Comparison of ENCODE assay signal across 12 cellular contexts in genomic region chr6:43807228-43808061, GRCh38. TPM values are rescaled to one million over a fixed set of nuclear protein-coding genes. Genes with fewer than 3 reads are reported as not detected.
DNase-seq lines count a peak whose midpoint lies in the region; ATAC-seq, FAIRE-seq and TF ChIP-seq lines count a peak whose summit lies in the region.
"Had no signal": no experiment of that assay in that cellular context is flagged by ENCODE, and none has a peak within 500 bp of the region (broad histone marks: within the 10 kb centered on the region; RNA-seq: fewer than 3 reads in every experiment).

No MANE protein-coding gene starts in this region.

- intact Hi-C loops in pancreas (cut with DNase I) = no loop called here

- no peaks in the 10 kb centered on the region for H3K36me3 Mint-ChIP-seq in activated T-cell treated with anti-CD3 and anti-CD28 coated beads, Interleukin-2, amount 50 U/mL, for 4 hours (ENCODE audit: insufficient read depth)

- no peaks in the 10 kb centered on the region for H3K9me3 ChIP-seq in pancreas
- H3K9me3 ChIP-seq: HAP-1 had no signal

- TF ChIP-seq CTCF in pancreas (IDR thresholded peaks at IDR 0.05) = no peak

- no peak for FAIRE-seq in pancreas (lab: Jason Lieb, UNC)
- FAIRE-seq: colon had no signal

- H3K4me3 Mint-ChIP-seq in activated T-cell treated with anti-CD3 and anti-CD28 coated beads, Interleukin-2, amount 50 U/mL, for 4 hours = no peak overlapping the region

- H3K36me3 ChIP-seq in pancreas = no peaks in the 10 kb centered on the region
- H3K36me3 ChIP-seq: HAP-1 had no signal

- H3K4me1 Mint-ChIP-seq in activated T-cell treated with anti-CD3 and anti-CD28 coated beads, Interleukin-2, amount 50 U/mL, for 4 hours (ENCODE audit: low read depth) = peaks cover 2% of the 10 kb centered on the region

- no peaks in the 10 kb centered on the region for H3K27me3 ChIP-seq in pancreas

- H3K27ac ChIP-seq in pancreas = peak overlapping the region in 3 of 4 donors; percentile 77 to 86 (median 84)

- no peaks in the 10 kb centered on the region for H3K9me3 Mint-ChIP-seq in activated T-cell treated with anti-CD3 and anti-CD28 coated beads, Interleukin-2, amount 50 U/mL, for 4 hours

- H3K27me3 Mint-ChIP-seq in activated T-cell treated with anti-CD3 and anti-CD28 coated beads, Interleukin-2, amount 50 U/mL, for 4 hours (ENCODE audit: low read depth) = no peaks in the 10 kb centered on the region

- H3K4me3 ChIP-seq in pancreas = no peak overlapping the region
- H3K4me3 ChIP-seq: HAP-1 had no signal

- DNase-seq in EH (ENCODE audit: low read depth) (peak; percentile 32), NCI-H526 treated with DMSO at 0.1 percent for 48 hours (lab: John Stamatoyannopoulos, UW) (peak; percentile 66), pancreas (peak in 2 of 6 donors; percentile 45 to 62), nucleus accumbens (lab: John Stamatoyannopoulos, UW) (no peak)
- DNase-seq in activated T-cell treated with anti-CD3 and anti-CD28 coated beads, Interleukin-2, amount 50 U/mL, for 4 hours = no peak
- DNase-seq: EL, NCI-H187 had no signal

- 35 to 39% methylated on average over 11 of the region's 11 CpGs for WGBS in pancreas, 2 donors

- ATAC-seq in esophagus mucosa (peak; percentile 22), pancreas (peak; percentile 10 to 18 (median 13)), GM18873 (IDR thresholded peaks at IDR 0.05; ENCODE audit: low FRiP score, unreplicated experiment) (no peak), GM19324 (IDR thresholded peaks at IDR 0.05; ENCODE audit: low FRiP score, unreplicated experiment) (no peak)
- ATAC-seq in activated T-cell treated with anti-CD3 and anti-CD28 coated beads, Interleukin-2, amount 50 U/mL, for 4 hours = no peak

- H3K4me1 ChIP-seq in pancreas = peaks cover 49 to 71% (median 60%) of the 10 kb centered on the region in 3 donors
- H3K4me1 ChIP-seq: HAP-1 had no signal

RNA-seq across cellular contexts. Expression of gene VEGFA, which starts 37.4 kb away (rescaled TPM):
- total RNA-seq in esophagus mucosa (129 TPM), pancreas (100 to 1,000 TPM in 1 of 6 donors, 10 to 100 TPM in 5; 55.2 to 127 (median 90.0) TPM)
- 100 to 1,000 TPM; 158 to 206 TPM for polyA plus RNA-seq in pancreas
- 10 to 100 TPM; 28.9 to 44.6 (median 31.8) TPM for total RNA-seq in activated T-cell treated with anti-CD3 and anti-CD28 coated beads, Interleukin-2, amount 50 U/mL, for 4 hours

Comparison
In these comparisons a context has a peak if more than half of its experiments do, and no peak if none do; other contexts are left out.
1. DNase-seq: peak in EH (single experiment) and NCI-H526 treated with DMSO at 0.1 percent for 48 hours (single experiment); none in nucleus accumbens (0 of 56) and activated T-cell treated with anti-CD3 and anti-CD28 coated beads, Interleukin-2, amount 50 U/mL, for 4 hours (single experiment).
2. ATAC-seq: peak in esophagus mucosa (single experiment) and pancreas (4 of 4); none in GM18873 (single experiment), GM19324 (single experiment) and activated T-cell treated with anti-CD3 and anti-CD28 coated beads, Interleukin-2, amount 50 U/mL, for 4 hours (0 of 2).